ENCODE assay signal across 27 cellular contexts in the genomic region with DNA sequence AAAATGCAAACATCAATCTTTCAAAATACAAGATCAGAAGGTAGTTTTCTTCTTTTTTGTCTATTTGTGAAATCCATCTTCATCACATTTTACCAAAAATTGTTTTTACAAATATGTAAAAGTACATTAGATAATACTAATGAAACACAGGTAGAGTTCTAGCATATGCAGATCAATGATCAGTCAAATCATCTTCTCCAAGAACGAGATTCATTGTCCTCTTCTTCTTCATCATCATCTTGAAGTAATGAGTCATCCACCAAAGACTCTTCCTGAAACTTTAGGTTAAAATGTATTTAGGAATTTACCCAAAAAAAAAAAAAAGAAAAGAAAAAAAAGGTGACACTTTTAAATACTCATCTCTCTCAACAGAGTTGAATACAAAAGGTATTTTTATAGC.
"Had no signal": no experiment of that assay in that cellular context is flagged by ENCODE, and none has a peak within 500 bp of the region (broad histone marks: within the 10 kb centered on the region; RNA-seq: fewer than 3 reads in every experiment).

No MANE protein-coding gene starts in this region.

- H3K4me3 Mint-ChIP-seq: activated CD4-positive, alpha-beta memory T cell treated with anti-CD3 and anti-CD28 coated beads for 36 hours; activated CD4-positive, alpha-beta T cell treated with anti-CD3 and anti-CD28 coated beads for 36 hours; activated CD4-positive, alpha-beta T cell treated with anti-CD3 and anti-CD28 coated beads, Interleukin-2, amount 10 ng/mL, durations not matched to agents 24 days and 14 days; activated CD8-positive, alpha-beta T cell treated with anti-CD3 and anti-CD28 coated beads, Interleukin-2, amount 10 ng/mL, durations not matched to agents 7 days and 5 days; activated naive CD8-positive, alpha-beta T cell treated with anti-CD3 and anti-CD28 coated beads, Interleukin-2, amount 10 ng/mL, durations not matched to agents 7 days and 5 days; activated T-cell treated with anti-CD3 and anti-CD28 coated beads, Interleukin-2, amount 50 U/mL, for 4 hours; activated T-helper 1 cell treated with anti-CD3 and anti-CD28 coated beads, Interleukin-12 subunit alpha, Interleukin-12 subunit beta, Interleukin-2, Interleukin-4 antibody, amounts not matched to agents 30 ng/mL and 10 ng/mL and 1 ng/mL, durations not matched to agents 14 hours and 24 hours and 36 hours; effector memory CD8-positive, alpha-beta T cell had no signal

- H3K9me3 ChIP-seq: esophagus muscularis mucosa, gastrocnemius medialis, heart left ventricle had no signal

- H3K9me3 Mint-ChIP-seq: activated CD4-positive, alpha-beta memory T cell treated with anti-CD3 and anti-CD28 coated beads for 36 hours; activated CD4-positive, alpha-beta T cell treated with anti-CD3 and anti-CD28 coated beads, Interleukin-2, amount 10 ng/mL, durations not matched to agents 24 days and 14 days; activated naive CD8-positive, alpha-beta T cell treated with anti-CD3 and anti-CD28 coated beads, Interleukin-2, amount 10 ng/mL, durations not matched to agents 7 days and 5 days; activated T-cell treated with anti-CD3 and anti-CD28 coated beads, Interleukin-2, amount 50 U/mL, for 4 hours; activated T-helper 1 cell treated with anti-CD3 and anti-CD28 coated beads, Interleukin-12 subunit alpha, Interleukin-12 subunit beta, Interleukin-2, Interleukin-4 antibody, amounts not matched to agents 30 ng/mL and 10 ng/mL and 1 ng/mL, durations not matched to agents 14 hours and 24 hours and 36 hours; effector memory CD8-positive, alpha-beta T cell had no signal

- H3K4me1 ChIP-seq: esophagus muscularis mucosa, foreskin keratinocyte, gastrocnemius medialis had no signal

- H3K27me3 ChIP-seq: brain microvascular endothelial cell, esophagus muscularis mucosa, foreskin keratinocyte, gastrocnemius medialis, heart left ventricle had no signal

- H3K27me3 Mint-ChIP-seq: activated CD4-positive, alpha-beta memory T cell treated with anti-CD3 and anti-CD28 coated beads for 36 hours; activated CD4-positive, alpha-beta T cell treated with anti-CD3 and anti-CD28 coated beads for 36 hours; activated CD4-positive, alpha-beta T cell treated with anti-CD3 and anti-CD28 coated beads, Interleukin-2, amount 10 ng/mL, durations not matched to agents 24 days and 14 days; activated naive CD8-positive, alpha-beta T cell treated with anti-CD3 and anti-CD28 coated beads, Interleukin-2, amount 10 ng/mL, durations not matched to agents 7 days and 5 days; effector memory CD8-positive, alpha-beta T cell had no signal

- DNase-seq: activated CD4-positive, alpha-beta memory T cell treated with anti-CD3 and anti-CD28 coated beads for 36 hours; activated CD4-positive, alpha-beta T cell treated with anti-CD3 and anti-CD28 coated beads for 36 hours; activated CD4-positive, alpha-beta T cell treated with anti-CD3 and anti-CD28 coated beads, Interleukin-2, amount 10 ng/mL, durations not matched to agents 24 days and 14 days; activated CD4-positive, CD25-positive, alpha-beta regulatory T cell; activated CD4-positive, CD25-positive, alpha-beta regulatory T cell treated with anti-CD3 and anti-CD28 coated beads, Interleukin-2, amount 50 U/mL, for 72 hours; activated CD8-positive, alpha-beta memory T cell treated with anti-CD3 and anti-CD28 coated beads, Interleukin-2, amount 50 U/mL, for 48 hours; activated CD8-positive, alpha-beta T cell treated with anti-CD3 and anti-CD28 coated beads, Interleukin-2, amount 10 ng/mL, durations not matched to agents 7 days and 5 days; activated gamma-delta T cell; activated naive CD4-positive, alpha-beta T cell; activated naive CD4-positive, alpha-beta T cell treated with anti-CD3 and anti-CD28 coated beads, Interleukin-2, amount 50 U/mL, for 16 hours; activated naive CD8-positive, alpha-beta T cell treated with anti-CD3 and anti-CD28 coated beads, Interleukin-2, amount 10 ng/mL, durations not matched to agents 7 days and 5 days; activated T-cell treated with anti-CD3 and anti-CD28 coated beads, Interleukin-2, amount 50 U/mL, for 4 hours; amniotic stem cell; anterior cingulate cortex; brain microvascular endothelial cell; cortex of kidney; dermis blood vessel endothelial cell; effector CD4-positive, alpha-beta T cell; effector memory CD8-positive, alpha-beta T cell; erythroblast; foreskin keratinocyte; gastrocnemius medialis; glutamatergic neuron; heart left ventricle; T-helper 2 cell had no signal

- H3K27ac ChIP-seq: brain microvascular endothelial cell, esophagus muscularis mucosa, foreskin keratinocyte, gastrocnemius medialis, heart left ventricle had no signal

- H3K4me3 ChIP-seq: esophagus muscularis mucosa, gastrocnemius medialis, heart left ventricle had no signal

- ATAC-seq: activated CD4-positive, alpha-beta T cell treated with anti-CD3 and anti-CD28 coated beads for 36 hours; activated CD8-positive, alpha-beta T cell treated with anti-CD3 and anti-CD28 coated beads, Interleukin-2, amount 10 ng/mL, durations not matched to agents 7 days and 5 days; activated T-cell treated with anti-CD3 and anti-CD28 coated beads, Interleukin-2, amount 50 U/mL, for 4 hours; effector memory CD8-positive, alpha-beta T cell; foreskin keratinocyte; gastrocnemius medialis; heart left ventricle had no signal

- H3K27ac Mint-ChIP-seq: activated CD4-positive, alpha-beta memory T cell treated with anti-CD3 and anti-CD28 coated beads for 36 hours; activated CD4-positive, alpha-beta T cell treated with anti-CD3 and anti-CD28 coated beads for 36 hours; activated CD4-positive, alpha-beta T cell treated with anti-CD3 and anti-CD28 coated beads, Interleukin-2, amount 10 ng/mL, durations not matched to agents 24 days and 14 days; activated CD8-positive, alpha-beta T cell treated with anti-CD3 and anti-CD28 coated beads, Interleukin-2, amount 10 ng/mL, durations not matched to agents 7 days and 5 days; activated naive CD8-positive, alpha-beta T cell treated with anti-CD3 and anti-CD28 coated beads, Interleukin-2, amount 10 ng/mL, durations not matched to agents 7 days and 5 days had no signal
